In the genomic region with DNA sequence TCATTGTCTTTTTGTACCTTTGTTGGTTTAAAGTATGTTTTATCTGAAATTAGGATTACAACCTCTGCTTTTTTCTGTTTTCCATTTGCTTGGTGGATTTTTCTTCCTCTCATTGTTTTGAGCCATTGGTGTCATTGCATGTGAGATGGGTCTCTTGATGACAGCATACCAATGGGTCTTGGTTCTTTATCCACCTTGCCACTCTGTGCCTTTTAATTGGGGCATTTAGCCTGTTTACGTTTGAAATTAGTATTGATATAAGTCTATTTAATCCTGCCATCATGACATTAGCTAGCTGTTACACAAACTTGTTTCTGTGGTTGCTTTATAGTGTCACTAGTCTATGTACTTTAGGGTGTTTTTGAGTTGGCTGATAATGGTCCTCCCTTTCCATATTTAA, we compare ENCODE assay signal across 11 cellular contexts.
"Had no signal": no experiment of that assay in that cellular context is flagged by ENCODE, and none has a peak within 500 bp of the region (broad histone marks: within the 10 kb centered on the region; RNA-seq: fewer than 3 reads in every experiment).

No MANE protein-coding gene starts in this region.

- FAIRE-seq: H1, H54 had no signal

- DNase-seq: GM23248, GOT3, H7, H9, HCEC 1CT, HFFc6 had no signal

- H3K4me3 ChIP-seq: GM23248, GM23338, HAP-1 had no signal

- H3K27ac ChIP-seq: GM23248 had no signal

- H3K4me2 ChIP-seq: GM23338 had no signal

- H3K27ac Mint-ChIP-seq: GM23338, H9, HFFc6 had no signal

- H3K4me1 ChIP-seq: HAP-1 had no signal

- H3K36me3 ChIP-seq: HAP-1 had no signal

- H2AFZ ChIP-seq: GM23248, GM23338 had no signal

- H3K9ac ChIP-seq: GM23248 had no signal

- ATAC-seq: GM23338, HCT116 had no signal

- H3K4me1 Mint-ChIP-seq: GM23338, H9 had no signal

- H3K4me3 Mint-ChIP-seq: GM23338, H9, HFFc6 had no signal
